ENCODE assay signal across 8 cellular contexts in the genomic region with DNA sequence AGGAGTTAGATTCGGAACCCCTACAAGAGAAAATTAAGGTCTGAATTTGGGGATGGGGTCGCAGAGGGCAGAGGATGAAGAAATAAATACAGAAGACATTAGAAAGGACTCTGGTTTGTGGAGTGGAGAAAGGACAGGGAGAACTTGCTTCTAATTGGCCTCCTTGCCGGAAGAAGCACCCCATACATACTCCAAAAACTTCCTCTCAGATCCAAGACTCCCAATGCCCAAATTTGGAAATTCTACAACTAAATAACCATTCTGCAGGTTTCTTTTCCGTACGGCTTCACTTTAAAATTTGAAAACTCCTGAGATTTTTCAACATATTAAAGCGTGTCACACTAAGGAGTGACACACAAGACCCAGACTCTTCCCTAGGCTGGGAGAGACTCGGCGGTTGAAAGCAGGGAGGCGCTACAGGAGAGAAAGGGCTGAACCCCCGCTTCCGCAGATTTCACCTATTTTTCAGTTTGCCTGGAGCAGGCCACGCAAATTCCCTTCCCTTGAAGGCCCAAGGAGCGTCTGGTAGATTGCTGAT. TPM values are rescaled to one million over a fixed set of nuclear protein-coding genes. Genes with fewer than 3 reads are reported as not detected.
DNase-seq lines count a peak whose midpoint lies in the region; ATAC-seq and TF ChIP-seq lines count a peak whose summit lies in the region.

No MANE protein-coding gene starts in this region.

- H3K36me3 ChIP-seq in A673 (ENCODE audit: insufficient read depth, low read length, poor library complexity, severe bottlenecking), result peaks cover 32% of the 10 kb centered on the region
- H3K36me3 ChIP-seq in neural cell (ENCODE audit: insufficient read depth, low read length), result peaks cover 14% of the 10 kb centered on the region

- peak overlapping the region; percentile 85 for H3K4me3 ChIP-seq in A673 (ENCODE audit: low read depth, low read length, poor library complexity, severe bottlenecking)
- H3K4me3 ChIP-seq in epithelial cell of proximal tubule (ENCODE audit: low read depth, low read length), result peak overlapping the region; percentile 98
- peak overlapping the region; percentile 100 for H3K4me3 ChIP-seq in neural cell (ENCODE audit: low read length)

- DNase-seq in A673 (ENCODE audit: low spot score) (no peak), SK-MEL-5 (ENCODE audit: low read depth, low spot score) (peak; percentile 31), epithelial cell of proximal tubule (ENCODE audit: low read depth) (peak; percentile 4), T1000 (lab: John Stamatoyannopoulos, UW) (no peak), cerebellar nuclear complex (lab: John Stamatoyannopoulos, UW) (no peak), HuH-7.5 (ENCODE audit: low spot score) (no peak)

- H3K9ac ChIP-seq in neural cell (ENCODE audit: low read length), result peak overlapping the region; percentile 93

- no peaks in the 10 kb centered on the region for H3K9me2 ChIP-seq in neural cell (ENCODE audit: insufficient read depth, low read length)

- no peak for TF ChIP-seq EP300 in neural cell (conservative IDR thresholded peaks at IDR 0.05; ENCODE audit: poor library complexity, severe bottlenecking)

- H4K20me1 ChIP-seq in neural cell (ENCODE audit: insufficient read depth), result no peaks in the 10 kb centered on the region

- peaks cover 35% of the 10 kb centered on the region for H3K79me2 ChIP-seq in neural cell (replicated peaks; ENCODE audit: insufficient read depth, low read length)

- no peak for TF ChIP-seq CTCF in A673 (conservative IDR thresholded peaks at IDR 0.05; ENCODE audit: low read depth, low read length)
- TF ChIP-seq CTCF in epithelial cell of proximal tubule (conservative IDR thresholded peaks at IDR 0.05; ENCODE audit: low read depth, low read length), result no peak
- TF ChIP-seq CTCF in neural cell (IDR thresholded peaks at IDR 0.05; ENCODE audit: poor library complexity, severe bottlenecking), result no peak

- CTCF ChIA-PET in A673 (lab: Charles Lee), result no interaction called here

- H3K27ac ChIP-seq in A673 (ENCODE audit: low read depth, low read length, poor library complexity, severe bottlenecking) (peak overlapping the region; percentile 98), neural cell (ENCODE audit: low read length) (peak overlapping the region; percentile 93)

- in situ Hi-C loops in SK-MEL-5 (cut with HindIII; ENCODE audit: low pct_unique_long_range_greater_than_20kb, low sequenced_read_pairs), result no loop called here

- H3K4me2 ChIP-seq in neural cell (ENCODE audit: low read length), result peak overlapping the region; percentile 98

- POLR2A ChIA-PET in A673 (lab: Charles Lee; ENCODE audit: low non-redundant PET), result no interaction called here

- peak overlapping the region; percentile 84 for H2AFZ ChIP-seq in neural cell (ENCODE audit: low read depth, low read length)

- ATAC-seq in GM18498 (IDR thresholded peaks at IDR 0.05; ENCODE audit: unreplicated experiment), result peak; percentile 2

- no peaks in the 10 kb centered on the region for H3K9me3 ChIP-seq in A673 (ENCODE audit: low read depth, low read length, poor library complexity, severe bottlenecking)
- H3K9me3 ChIP-seq in neural cell (ENCODE audit: low read length), result no peaks in the 10 kb centered on the region

- TSS peak; percentile 71 for BruUV-seq in A673 (replicated peaks; lab: Mats Ljungman, UMichigan)

- H3K27me3 ChIP-seq in A673 (replicated peaks; ENCODE audit: insufficient read depth, low read depth, low read length, poor library complexity) (no peaks in the 10 kb centered on the region), neural cell (ENCODE audit: insufficient read depth, low read depth, low read length) (no peaks in the 10 kb centered on the region)

- TF ChIP-seq RAD21 in neural cell (conservative IDR thresholded peaks at IDR 0.05), result no peak

- intact Hi-C loops in A673 (cut with micrococcal nuclease; ENCODE audit: unreplicated experiment), result loop anchor here (1.0 to 2.0 kb wide), 3 partner anchors 181 to 386 kb away; partner anchors contain the start of genes CCDC88A, PPP4R3B and RTN4

- H3K4me1 ChIP-seq in A673 (ENCODE audit: insufficient read depth, low read length, poor library complexity, severe bottlenecking), result peaks cover 22% of the 10 kb centered on the region

- no peaks in the 10 kb centered on the region for H3F3A ChIP-seq in neural cell (ENCODE audit: insufficient read depth, low read length, poor library complexity, severe bottlenecking)

TF ChIP-seq in neural cell, 6 proteins besides CTCF, POLR2A, EP300 and RAD21:
- no peak for TF ChIP-seq SMC3 (conservative IDR thresholded peaks at IDR 0.05; ENCODE audit: poor library complexity)
- peak; percentile 31 for TF ChIP-seq TAF1 (IDR thresholded peaks at IDR 0.05; ENCODE audit: low read depth)
- TF ChIP-seq REST (IDR thresholded peaks at IDR 0.05; ENCODE audit: borderline replicate concordance), result peak; percentile 63
TF ChIP-seq in neural cell: peak in this region for 2.

RNA-seq across cellular contexts. Expression of gene CLHC1, which starts 0.5 kb away (rescaled TPM):
- total RNA-seq in A673 (2021), result 9.1 and 10.8 TPM in 2 replicates
- total RNA-seq in SK-MEL-5 (2014; rRNA removed; shearing (Covaris generic)), result 7.1 and 7.9 TPM in 2 replicates
- polyA plus RNA-seq in SK-MEL-5 (2015; cell fraction: cytosol; rRNA removed), result 3.7 and 4.0 TPM in 2 replicates
- polyA plus RNA-seq in SK-MEL-5 (2015; cell fraction: nucleus; rRNA removed), result 81.5 and 82.1 TPM in 2 replicates
- 3.8 and 8.6 TPM in 2 replicates for total RNA-seq in epithelial cell of proximal tubule
- polyA plus RNA-seq in neural cell, result 43.6 and 52.9 TPM in 2 replicates
- 39.9 and 49.2 TPM in 2 replicates for polyA minus RNA-seq in neural cell

RNA-seq across cellular contexts. Expression of gene RPS27A, which starts 0.9 kb away (rescaled TPM):
- total RNA-seq in A673 (2021) (876 and 928 TPM in 2 replicates), epithelial cell of proximal tubule (2,460 and 3,784 TPM in 2 replicates)
- total RNA-seq in SK-MEL-5 (2014; rRNA removed; shearing (Covaris generic)), result 2,624 and 2,849 TPM in 2 replicates
- 2,051 and 2,174 TPM in 2 replicates for polyA plus RNA-seq in SK-MEL-5 (2015; cell fraction: cytosol; rRNA removed)
- polyA plus RNA-seq in SK-MEL-5 (2015; cell fraction: nucleus; rRNA removed), result 724 and 812 TPM in 2 replicates
- polyA plus RNA-seq in neural cell, result 1,701 and 1,842 TPM in 2 replicates
- 446 and 554 TPM in 2 replicates for polyA minus RNA-seq in neural cell

RNA-seq across cellular contexts. Expression of gene MTIF2, which starts 37.4 kb away (rescaled TPM):
- total RNA-seq in A673 (2021) (45.0 and 52.3 TPM in 2 replicates), epithelial cell of proximal tubule (22.7 and 27.8 TPM in 2 replicates)
- 108 and 109 TPM in 2 replicates for total RNA-seq in SK-MEL-5 (2014; rRNA removed; shearing (Covaris generic))
- 51.0 and 58.4 TPM in 2 replicates for polyA plus RNA-seq in SK-MEL-5 (2015; cell fraction: cytosol; rRNA removed)
- 109 and 137 TPM in 2 replicates for polyA plus RNA-seq in SK-MEL-5 (2015; cell fraction: nucleus; rRNA removed)
- 15.1 and 18.5 TPM in 2 replicates for polyA plus RNA-seq in neural cell
- polyA minus RNA-seq in neural cell, result 18.3 and 20.5 TPM in 2 replicates

Comparison
In these comparisons a context has a peak if more than half of its experiments do, and no peak if none do; other contexts are left out.
1. DNase-seq: peak in SK-MEL-5 (single experiment) and epithelial cell of proximal tubule (single experiment); none in A673 (single experiment), T1000 (single experiment), cerebellar nuclear complex (0 of 2) and HuH-7.5 (single experiment).
2. Peak in every context shown above with its lines, with median percentiles within 50 percentile points of each other: H3K4me3 ChIP-seq.